ENCODE assay signal across 26 cellular contexts in the genomic region with DNA sequence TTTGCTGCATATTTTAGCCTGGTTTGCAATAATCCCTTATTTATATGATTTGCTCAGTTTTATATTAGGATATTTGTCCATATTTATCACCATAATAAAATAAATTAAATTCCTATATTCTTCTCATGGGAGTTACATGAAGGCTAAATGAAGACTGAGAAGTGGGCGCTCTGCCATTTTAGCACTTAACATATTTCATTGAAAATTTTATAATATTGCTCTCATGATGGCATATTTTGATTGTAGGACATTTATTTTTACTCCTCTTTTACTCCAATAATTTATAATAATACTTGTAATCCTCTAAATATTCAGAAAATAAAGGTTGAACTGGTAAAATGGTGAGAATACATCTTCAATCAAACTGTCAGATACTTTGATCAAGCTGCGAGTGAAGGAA.
"Had no signal": no experiment of that assay in that cellular context is flagged by ENCODE, and none has a peak within 500 bp of the region (broad histone marks: within the 10 kb centered on the region; RNA-seq: fewer than 3 reads in every experiment).

No MANE protein-coding gene starts in this region.

- H3K27me3 ChIP-seq: neutrophil, pancreas, right lobe of liver, sigmoid colon, stomach, thyroid gland, tibial nerve, upper lobe of left lung, vagina had no signal

- FAIRE-seq: pancreas, small intestine, urothelium cell line had no signal

- H3K9me3 ChIP-seq: neutrophil, pancreas, prostate gland, sigmoid colon, stomach, thoracic aorta, thyroid gland, tibial nerve, upper lobe of left lung, vagina had no signal

- H3K36me3 ChIP-seq: neutrophil, pancreas, prostate gland, right lobe of liver, sigmoid colon, stomach, thoracic aorta, thyroid gland, tibial nerve, upper lobe of left lung, vagina had no signal

- H3K4me3 ChIP-seq: pancreas, prostate gland, right lobe of liver, sigmoid colon, stomach, thoracic aorta, thyroid gland, tibial nerve, upper lobe of left lung, vagina had no signal

- ATAC-seq: naive thymus-derived CD4-positive, alpha-beta T cell; natural killer cell; pancreas; right cardiac atrium; right lobe of liver; stimulated activated effector memory CD8-positive, alpha-beta T cell treated with anti-CD3 and anti-CD28 coated beads, Interleukin-12 subunit alpha, Interleukin-12 subunit beta, amount 100 ng/mL, for 72 hours; stimulated activated naive B cell treated with anti-CD40 and anti-IgM and Interleukin-4, amounts not matched to agents 10 μg/mL and 1 μg/mL and 100 μg/mL, for 72 hours had no signal

- H3K27ac ChIP-seq: neutrophil, pancreas, prostate gland, right lobe of liver, sigmoid colon, stomach, thoracic aorta, thyroid gland, tibial nerve, upper lobe of left lung, vagina had no signal

- DNase-seq: naive thymus-derived CD4-positive, alpha-beta T cell; natural killer cell; nephron progenitor cell; nucleus accumbens; pancreas; right cardiac atrium; right lobe of liver; sigmoid colon; small intestine; stimulated activated CD4-positive, alpha-beta T cell treated with anti-CD3 and anti-CD28 coated beads, Interleukin-15, amount 100 ng/mL, for 24 hours; stimulated activated CD4-positive, alpha-beta T cell treated with anti-CD3 and anti-CD28 coated beads, Interleukin-2, amount 100 ng/mL, for 24 hours; stimulated activated CD4-positive, alpha-beta T cell treated with anti-CD3 and anti-CD28 coated beads, Interleukin-2, amount 100 ng/mL, for 48 hours; stimulated activated CD4-positive, alpha-beta T cell treated with anti-CD3 and anti-CD28 coated beads, Interleukin-4, amount 100 ng/mL, for 24 hours; stimulated activated naive B cell treated with anti-CD40 and anti-IgM and Interleukin-4, amounts not matched to agents 10 μg/mL and 1 μg/mL and 100 μg/mL, for 72 hours; stimulated activated naive CD4-positive, alpha-beta T cell treated with Interleukin-2 at 50 U/mL for 16 hours; stomach; thyroid gland; trophoblast cell; upper lobe of left lung had no signal

- H3K4me1 ChIP-seq: pancreas, prostate gland, right lobe of liver, sigmoid colon, stomach, thyroid gland, tibial nerve, upper lobe of left lung, vagina had no signal
